1 cellular context compared by ENCODE assay signal in genomic region chr2:218255441-218255840, GRCh38.
TF ChIP-seq lines count a peak whose summit lies in the region.

No MANE protein-coding gene starts in this region.

TF ChIP-seq in endothelial cell of umbilical vein, 7 proteins besides CTCF, POLR2A, EP300 and RAD21:
- TF ChIP-seq GATA2 (IDR thresholded peaks at IDR 0.05; ENCODE audit: insufficient read depth, insufficient read length, low read depth, low read length) (no peak), MAX (IDR thresholded peaks at IDR 0.05; ENCODE audit: insufficient read depth, insufficient read length) (no peak), POLR2AphosphoS5 (IDR thresholded peaks at IDR 0.05; ENCODE audit: insufficient read depth, low read depth, low read length) (no peak), EZH2 (IDR thresholded peaks at IDR 0.05; ENCODE audit: borderline replicate concordance, low read depth, low read length, severe bottlenecking) (no peak), JUN (IDR thresholded peaks at IDR 0.05; ENCODE audit: borderline replicate concordance, insufficient read depth, insufficient read length, low read depth) (no peak)
